In genomic region chr9:125632321-125633115, GRCh38 we compare ENCODE assay signal across 8 cellular contexts.
DNase-seq lines count a peak whose midpoint lies in the region; ATAC-seq and TF ChIP-seq lines count a peak whose summit lies in the region.

No MANE protein-coding gene starts in this region.

- DNase-seq in GM13976 (ENCODE audit: low spot score), result peak; percentile 60
- peak in 2 of 3 donors; percentile 54 to 79 for DNase-seq in Peyer's patch
- DNase-seq in upper lobe of right lung, result no peak
- no peak for DNase-seq in cerebellum (ENCODE audit: low spot score)
- no peak for DNase-seq in NCI-H1436 (lab: John Stamatoyannopoulos, UW)

- H3K36me3 ChIP-seq in Peyer's patch (no peaks in the 10 kb centered on the region), esophagus (ENCODE audit: control insufficient read depth in 2 of 2, insufficient read depth in 2 of 2, low read length in 1 of 2) (no peaks in the 10 kb centered on the region), upper lobe of right lung (no peaks in the 10 kb centered on the region)

- no peak for TF ChIP-seq POLR2A in Peyer's patch (IDR thresholded peaks at IDR 0.05)

- H3K27me3 ChIP-seq in Peyer's patch, result no peaks in the 10 kb centered on the region
- H3K27me3 ChIP-seq in esophagus (ENCODE audit: control insufficient read depth in 1 of 2, insufficient read depth in 2 of 2, low read length in 2 of 2), result no peaks in the 10 kb centered on the region
- no peaks in the 10 kb centered on the region for H3K27me3 ChIP-seq in upper lobe of right lung

- intact Hi-C loops in upper lobe of right lung (cut with DNase I), result loop anchor here (10.0 kb wide), 1 partner anchor 228 kb away; no protein-coding TSS in a partner anchor

- H3K4me3 ChIP-seq in Peyer's patch, result no peak overlapping the region
- H3K4me3 ChIP-seq in esophagus (ENCODE audit: low read depth in 1 of 2, low read length in 2 of 2), result no peak overlapping the region
- H3K4me3 ChIP-seq in upper lobe of right lung, result no peak overlapping the region

- TF ChIP-seq CTCF in GM13976 (IDR thresholded peaks at IDR 0.05; ENCODE audit: borderline replicate concordance, control extremely low read depth, extremely low read depth, insufficient read depth, missing control alignments), result no peak
- no peak for TF ChIP-seq CTCF in Peyer's patch (IDR thresholded peaks at IDR 0.05)
- TF ChIP-seq CTCF in upper lobe of right lung (IDR thresholded peaks at IDR 0.05), result no peak

- peaks cover 0 to 32% (median 13%) of the 10 kb centered on the region in 4 donors for H3K4me1 ChIP-seq in Peyer's patch
- H3K4me1 ChIP-seq in esophagus (ENCODE audit: control insufficient read depth in 2 of 2, insufficient read depth in 2 of 2, low read length in 1 of 2), result peaks cover 2 to 7% of the 10 kb centered on the region in 2 donors
- H3K4me1 ChIP-seq in upper lobe of right lung, result peaks cover 34% of the 10 kb centered on the region

- H3K9me3 ChIP-seq in Peyer's patch (no peaks in the 10 kb centered on the region), esophagus (ENCODE audit: control insufficient read depth in 2 of 2, insufficient read depth in 1 of 2, low read depth in 1 of 2, low read length in 1 of 2) (no peaks in the 10 kb centered on the region), upper lobe of right lung (no peaks in the 10 kb centered on the region)

- peak; percentile 61 for ATAC-seq in GM21423 (IDR thresholded peaks at IDR 0.05; ENCODE audit: unreplicated experiment)
- ATAC-seq in HG03521 (IDR thresholded peaks at IDR 0.05; ENCODE audit: unreplicated experiment), result peak; percentile 46
- peak; percentile 84 for ATAC-seq in upper lobe of right lung

- H3K27ac ChIP-seq in Peyer's patch, result peak overlapping the region in 2 of 4 donors; percentile 9 to 64
- H3K27ac ChIP-seq in esophagus (ENCODE audit: low read depth in 2 of 2, low read length in 1 of 2), result peak overlapping the region; percentile 0 to 57
- H3K27ac ChIP-seq in upper lobe of right lung, result peak overlapping the region; percentile 62

- 61 to 67% methylated on average over 4 of the region's 4 CpGs for WGBS in esophagus, 2 donors

- in situ Hi-C loops in GM13976 (cut with MboI; ENCODE audit: low sequenced_read_pairs, unreplicated experiment), result no loop called here

Comparison
In these comparisons a context has a peak if more than half of its experiments do, and no peak if none do; other contexts are left out.
1. DNase-seq: peak in GM13976 (single experiment) and Peyer's patch (2 of 3); none in upper lobe of right lung (single experiment), cerebellum (single experiment) and NCI-H1436 (single experiment).
2. Peak in every context shown above with its lines, with median percentiles within 50 percentile points of each other: ATAC-seq.